In the genomic region with DNA sequence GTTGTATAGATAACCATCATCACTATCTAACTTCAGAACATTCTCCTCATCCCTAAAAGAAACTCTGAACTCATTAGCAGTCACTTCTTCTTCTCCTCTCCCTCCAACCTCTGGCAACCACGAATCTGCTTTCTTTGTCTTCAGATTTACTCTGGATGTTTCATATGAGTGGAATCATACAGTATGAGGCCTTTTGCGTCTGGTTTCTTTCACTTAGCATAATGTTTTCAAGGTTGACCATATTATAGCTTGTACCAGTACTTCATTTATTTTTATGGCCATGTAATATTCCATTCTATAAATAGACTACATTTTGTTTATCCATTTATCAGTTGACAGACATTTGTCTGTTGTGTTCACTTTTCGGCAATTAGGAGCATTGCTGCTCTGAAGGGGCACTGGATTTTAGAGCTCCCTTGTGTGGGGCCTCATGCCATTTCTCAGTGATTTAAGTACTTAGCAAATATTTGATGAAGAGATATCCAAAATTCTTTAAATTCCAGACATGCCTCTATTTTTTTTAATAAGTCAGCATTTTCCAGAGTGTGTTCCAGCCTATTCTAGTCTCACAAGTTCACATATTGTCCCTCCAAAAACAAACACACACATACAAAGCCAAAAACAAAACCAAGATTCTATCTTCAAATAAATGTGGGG, we compare ENCODE assay signal across 27 cellular contexts. TPM values are rescaled to one million over a fixed set of nuclear protein-coding genes. Genes with fewer than 3 reads are reported as not detected.
DNase-seq lines count a peak whose midpoint lies in the region; ATAC-seq and TF ChIP-seq lines count a peak whose summit lies in the region.
"Had no signal": no experiment of that assay in that cellular context is flagged by ENCODE, and none has a peak within 500 bp of the region (broad histone marks: within the 10 kb centered on the region; RNA-seq: fewer than 3 reads in every experiment).

No MANE protein-coding gene starts in this region.

- H3K4me3 ChIP-seq in Caco-2 (ENCODE audit: low read depth, low read length) (no peak overlapping the region), endodermal cell (ENCODE audit: low read length) (peak overlapping the region; percentile 25), tibial artery (no peak overlapping the region), gastroesophageal sphincter (no peak overlapping the region)
- H3K4me3 ChIP-seq: heart right ventricle, lung, smooth muscle cell, vagina had no signal

- peaks cover 28% of the 10 kb centered on the region for H3K4me1 Mint-ChIP-seq in Caco-2 (ENCODE audit: low read depth, unreplicated experiment)
- peaks cover 28% of the 10 kb centered on the region for H3K4me1 Mint-ChIP-seq in endodermal cell
- peaks cover 15% of the 10 kb centered on the region for H3K4me1 Mint-ChIP-seq in progenitor cell of endocrine pancreas (ENCODE audit: low read depth)
- H3K4me1 Mint-ChIP-seq: CD8-positive, alpha-beta memory T cell; immature natural killer cell had no signal

- H3K27me3 ChIP-seq in Caco-2 (replicated peaks; ENCODE audit: control insufficient read depth, insufficient read depth, low read length), result no peaks in the 10 kb centered on the region
- H3K27me3 ChIP-seq in endodermal cell (ENCODE audit: control insufficient read depth, insufficient read depth, low read length, poor library complexity, severe bottlenecking), result no peaks in the 10 kb centered on the region
- H3K27me3 ChIP-seq in tibial artery, result no peaks in the 10 kb centered on the region
- H3K27me3 ChIP-seq in gastroesophageal sphincter, result no peaks in the 10 kb centered on the region
- H3K27me3 ChIP-seq: heart right ventricle, vagina had no signal

- no peak overlapping the region for H3K9ac ChIP-seq in endodermal cell (ENCODE audit: extremely low read depth, low read length, poor library complexity, severe bottlenecking)

- H3K9me3 ChIP-seq in Caco-2 (peaks cover 24% of the 10 kb centered on the region), endodermal cell (ENCODE audit: control insufficient read depth, low read length) (peaks cover 5% of the 10 kb centered on the region), tibial artery (no peaks in the 10 kb centered on the region), gastroesophageal sphincter (no peaks in the 10 kb centered on the region)
- H3K9me3 ChIP-seq: heart right ventricle, vagina had no signal

- peak overlapping the region; percentile 91 for H3K27ac Mint-ChIP-seq in Caco-2 (ENCODE audit: unreplicated experiment)
- H3K27ac Mint-ChIP-seq in endodermal cell, result peak overlapping the region; percentile 64
- peak overlapping the region; percentile 4 for H3K27ac Mint-ChIP-seq in progenitor cell of endocrine pancreas
- H3K27ac Mint-ChIP-seq: activated CD4-positive, alpha-beta memory T cell treated with anti-CD3 and anti-CD28 coated beads for 36 hours; activated naive CD4-positive, alpha-beta T cell treated with anti-CD3 and anti-CD28 coated beads for 36 hours; effector memory CD8-positive, alpha-beta T cell; immature natural killer cell had no signal

- ATAC-seq in HG03039 (IDR thresholded peaks at IDR 0.05; ENCODE audit: unreplicated experiment) (no peak), gastroesophageal sphincter (no peak)
- ATAC-seq: effector memory CD8-positive, alpha-beta T cell; heart right ventricle had no signal

- no peak for TF ChIP-seq EP300 in gastroesophageal sphincter (IDR thresholded peaks at IDR 0.05)

- H3K36me3 ChIP-seq in Caco-2 (ENCODE audit: control insufficient read depth, insufficient read depth, low read length), result no peaks in the 10 kb centered on the region
- H3K36me3 ChIP-seq in endodermal cell (ENCODE audit: control insufficient read depth, insufficient read depth, low read length), result no peaks in the 10 kb centered on the region
- no peaks in the 10 kb centered on the region for H3K36me3 ChIP-seq in tibial artery
- no peaks in the 10 kb centered on the region for H3K36me3 ChIP-seq in gastroesophageal sphincter
- H3K36me3 ChIP-seq: vagina had no signal

- TF ChIP-seq POLR2A in gastroesophageal sphincter (IDR thresholded peaks at IDR 0.05), result no peak

- H3K9me3 Mint-ChIP-seq in Caco-2 (ENCODE audit: unreplicated experiment) (peaks cover 13% of the 10 kb centered on the region), endodermal cell (no peaks in the 10 kb centered on the region), progenitor cell of endocrine pancreas (ENCODE audit: low read depth) (peaks cover 3% of the 10 kb centered on the region)
- H3K9me3 Mint-ChIP-seq: activated CD4-positive, alpha-beta memory T cell treated with anti-CD3 and anti-CD28 coated beads for 36 hours; activated naive CD4-positive, alpha-beta T cell treated with anti-CD3 and anti-CD28 coated beads for 36 hours; CD8-positive, alpha-beta memory T cell; effector memory CD8-positive, alpha-beta T cell; immature natural killer cell had no signal

- H3K27ac ChIP-seq in endodermal cell (ENCODE audit: low read depth, low read length) (no peak overlapping the region), tibial artery (no peak overlapping the region), gastroesophageal sphincter (no peak overlapping the region)
- H3K27ac ChIP-seq: heart right ventricle, vagina had no signal

- peak; percentile 56 to 66 for DNase-seq in Caco-2
- DNase-seq in M059J (ENCODE audit: low read depth), result peak; percentile 44
- no peak for DNase-seq in endodermal cell
- DNase-seq in progenitor cell of endocrine pancreas (ENCODE audit: low spot score, unreplicated experiment), result no peak
- no peak for DNase-seq in RKO (ENCODE audit: low spot score)
- no peak for DNase-seq in tibial artery
- DNase-seq: activated CD4-positive, alpha-beta memory T cell treated with anti-CD3 and anti-CD28 coated beads for 36 hours; activated naive CD4-positive, alpha-beta T cell treated with anti-CD3 and anti-CD28 coated beads for 36 hours; aorta; CD8-positive, alpha-beta memory T cell; cerebellar nuclear complex; DMS79 treated with DMSO at 0.1 percent for 48 hours; effector memory CD8-positive, alpha-beta T cell; heart right ventricle; immature natural killer cell; Karpas-422; NCI-H1105; NCI-H2081; NCI-H510A treated with DMSO at 0.1 percent for 48 hours; SHP77 treated with DMSO at 0.1 percent for 48 hours; stimulated activated CD4-positive, alpha-beta T cell treated with anti-CD3 and anti-CD28 coated beads, Interleukin-4, amount 100 ng/mL, for 4 hours had no signal

- POLR2A ChIA-PET in Caco-2 (lab: Charles Lee), result no interaction called here

- H3K4me1 ChIP-seq in Caco-2 (peaks cover 56% of the 10 kb centered on the region), endodermal cell (ENCODE audit: control insufficient read depth, insufficient read depth, low read length) (peaks cover 5% of the 10 kb centered on the region), tibial artery (peaks cover 0 to 25% (median 12%) of the 10 kb centered on the region in 4 donors), gastroesophageal sphincter (peaks cover 0 to 21% (median 8%) of the 10 kb centered on the region in 3 donors)

- CTCF ChIA-PET in Caco-2 (lab: Charles Lee), result interaction anchor here (1.0 kb wide), 1 partner anchor 26 kb away, joined by 5 read pairs; no protein-coding TSS in a partner anchor

- TF ChIP-seq CTCF in Caco-2 (IDR thresholded peaks at IDR 0.05; ENCODE audit: insufficient read depth in 1 of 2, low read depth in 1 of 2, low read length in 1 of 2, severe bottlenecking in 1 of 2, unreplicated experiment in 1 of 2) (no peak), endodermal cell (conservative IDR thresholded peaks at IDR 0.05) (no peak), progenitor cell of endocrine pancreas (IDR thresholded peaks at IDR 0.05; ENCODE audit: unreplicated experiment) (no peak), tibial artery (IDR thresholded peaks at IDR 0.05) (no peak), gastroesophageal sphincter (IDR thresholded peaks at IDR 0.05) (no peak)

- no TSS peak for BruUV-seq in Caco-2 (replicated peaks; lab: Mats Ljungman, UMichigan)

- H3K27me3 Mint-ChIP-seq in Caco-2 (ENCODE audit: insufficient read depth, unreplicated experiment), result no peaks in the 10 kb centered on the region
- peaks cover 9% of the 10 kb centered on the region for H3K27me3 Mint-ChIP-seq in endodermal cell (ENCODE audit: insufficient read depth)
- H3K27me3 Mint-ChIP-seq in progenitor cell of endocrine pancreas, result no peaks in the 10 kb centered on the region

- WGBS in endodermal cell (ENCODE audit: insufficient coverage in 1 of 2, insufficient read length in 1 of 2), 2 experiments, result 90 to 97% methylated on average over 2 to 3 of the region's 3 CpGs
- WGBS in gastroesophageal sphincter (ENCODE audit: low coverage in 1 of 2), 2 donors, result 75 to 77% methylated on average over 3 of the region's 3 CpGs

- intact Hi-C loops in Caco-2 (cut with micrococcal nuclease; ENCODE audit: unreplicated experiment), result loop anchor here (1.0 kb wide), 1 partner anchor 56 kb away; no protein-coding TSS in a partner anchor
- intact Hi-C loops in tibial artery (cut with DNase I; ENCODE audit: low total_unique reads), result no loop called here

- peak overlapping the region; percentile 25 for H3K4me3 Mint-ChIP-seq in Caco-2 (ENCODE audit: unreplicated experiment)
- H3K4me3 Mint-ChIP-seq in endodermal cell, result no peak overlapping the region
- no peak overlapping the region for H3K4me3 Mint-ChIP-seq in progenitor cell of endocrine pancreas (ENCODE audit: low read depth)
- H3K4me3 Mint-ChIP-seq: activated CD4-positive, alpha-beta memory T cell treated with anti-CD3 and anti-CD28 coated beads for 36 hours; activated naive CD4-positive, alpha-beta T cell treated with anti-CD3 and anti-CD28 coated beads for 36 hours; CD8-positive, alpha-beta memory T cell; effector memory CD8-positive, alpha-beta T cell; immature natural killer cell; nephron had no signal

- H3K36me3 Mint-ChIP-seq in Caco-2 (ENCODE audit: insufficient read depth, unreplicated experiment) (peaks cover 9% of the 10 kb centered on the region), endodermal cell (ENCODE audit: low read depth) (no peaks in the 10 kb centered on the region), progenitor cell of endocrine pancreas (ENCODE audit: insufficient read depth) (peaks cover 3% of the 10 kb centered on the region)
- H3K36me3 Mint-ChIP-seq: activated CD4-positive, alpha-beta memory T cell treated with anti-CD3 and anti-CD28 coated beads for 36 hours; CD8-positive, alpha-beta memory T cell had no signal

RNA-seq across cellular contexts. Expression of a gene that starts 22.5 kb away (rescaled TPM):
- total RNA-seq in Caco-2 (2022) (41.5 and 44.5 TPM in 2 replicates), endodermal cell (10 to 100 TPM; 29.4 to 29.9 TPM), progenitor cell of endocrine pancreas (19.0 and 20.8 TPM in 2 replicates), gastroesophageal sphincter (100 to 1,000 TPM; 318 to 496 (median 327) TPM)
- total RNA-seq in M059J (2014; rRNA removed; shearing (Covaris generic)), result 11.9 and 23.1 TPM in 2 replicates
- polyA plus RNA-seq in endodermal cell (2013, experiment 1 of 2), result 13.5 TPM
- polyA plus RNA-seq in endodermal cell (2013, experiment 2 of 2), result 14.0 TPM

Comparison
In these comparisons a context has a peak if more than half of its experiments do, and no peak if none do; other contexts are left out.
1. DNase-seq: peak in Caco-2 (2 of 2) and M059J (single experiment); none in endodermal cell (single experiment), progenitor cell of endocrine pancreas (single experiment), RKO (single experiment) and tibial artery (0 of 2).
2. H3K27ac Mint-ChIP-seq: peak in every context shown above with its lines; median percentile 91 in Caco-2; 64 in endodermal cell; 4 in progenitor cell of endocrine pancreas.